ENCODE assay signal across 8 cellular contexts in genomic region chr16:67277999-67278772, GRCh38. TPM values are rescaled to one million over a fixed set of nuclear protein-coding genes. Genes with fewer than 3 reads are reported as not detected.
DNase-seq lines count a peak whose midpoint lies in the region; ATAC-seq and TF ChIP-seq lines count a peak whose summit lies in the region.

No MANE protein-coding gene starts in this region.

- H3K4me3 Mint-ChIP-seq in naive thymus-derived CD4-positive, alpha-beta T cell, result peak overlapping the region; percentile 74 to 90 (median 83)

- CTCF ChIA-PET in naive thymus-derived CD4-positive, alpha-beta T cell (lab: Charles Lee), result no interaction called here

- no peaks in the 10 kb centered on the region for H3K9me3 Mint-ChIP-seq in naive thymus-derived CD4-positive, alpha-beta T cell

- H3K27ac Mint-ChIP-seq in naive thymus-derived CD4-positive, alpha-beta T cell, result peak overlapping the region; percentile 62 to 93 (median 78)

- peaks cover 6 to 26% (median 18%) of the 10 kb centered on the region in 7 donors for H3K4me1 Mint-ChIP-seq in naive thymus-derived CD4-positive, alpha-beta T cell

- peak overlapping the region in 2 of 59 donors; percentile 1 to 43 for H3K27ac ChIP-seq in dorsolateral prefrontal cortex
- peak overlapping the region; percentile 72 for H3K27ac ChIP-seq in naive thymus-derived CD4-positive, alpha-beta T cell (ENCODE audit: low read depth, low read length)

- peaks cover 0 to 9% (median 0%) of the 10 kb centered on the region in 45 donors for H3K27me3 ChIP-seq in dorsolateral prefrontal cortex
- no peaks in the 10 kb centered on the region for H3K27me3 ChIP-seq in naive thymus-derived CD4-positive, alpha-beta T cell (ENCODE audit: control insufficient read depth in 2 of 2, insufficient read depth in 2 of 2, low read length in 2 of 2)

- no peaks in the 10 kb centered on the region for H3K9me3 ChIP-seq in naive thymus-derived CD4-positive, alpha-beta T cell (ENCODE audit: control insufficient read depth in 2 of 3, low read length in 3 of 3)

- intact Hi-C loops in dorsolateral prefrontal cortex (cut with DNase I) (no loop called here), posterior vena cava (cut with DNase I) (no loop called here)
- intact Hi-C loops in naive thymus-derived CD4-positive, alpha-beta T cell (cut with micrococcal nuclease), result loop anchor here (2.0 to 10.0 kb wide), 9 partner anchors 31 to 331 kb away; partner anchors contain the start of genes ATP6V0D1 (in 1 of the 2), FHOD1 (in 1 of the 2), TMEM208 (in 1 of the 2) and ZDHHC1 (in 1 of the 2)

- POLR2A ChIA-PET in naive thymus-derived CD4-positive, alpha-beta T cell (lab: Charles Lee), result interaction anchor here (0.6 kb wide), 1 partner anchor 10 kb away, joined by 3 read pairs; no protein-coding TSS in a partner anchor

- H3K4me1 ChIP-seq in naive thymus-derived CD4-positive, alpha-beta T cell (ENCODE audit: control insufficient read depth in 2 of 2, insufficient read depth in 2 of 2, low read length in 2 of 2), result peaks cover 9 to 27% of the 10 kb centered on the region in 2 donors

- peaks cover 0 to 8% (median 6%) of the 10 kb centered on the region in 5 donors for H3K36me3 Mint-ChIP-seq in naive thymus-derived CD4-positive, alpha-beta T cell

- no peaks in the 10 kb centered on the region for H3K27me3 Mint-ChIP-seq in naive thymus-derived CD4-positive, alpha-beta T cell

- DNase-seq in EL (peak; percentile 87), NB4 (ENCODE audit: low read depth) (peak; percentile 23), dorsolateral prefrontal cortex (no peak), posterior vena cava (ENCODE audit: low spot score) (no peak)
- DNase-seq in naive thymus-derived CD4-positive, alpha-beta T cell, result peak in 1 of 9 donors; percentile 19
- no peak for DNase-seq in stimulated activated CD4-positive, alpha-beta T cell treated with anti-CD3 and anti-CD28 coated beads, Interleukin-4, amount 100 ng/mL, for 1 hour
- DNase-seq in stimulated activated CD4-positive, alpha-beta T cell treated with anti-CD3 and anti-CD28 coated beads, Interleukin-12 subunit alpha, Interleukin-12 subunit beta, amount 100 ng/mL, for 4 hours, result no peak

- H3K4me3 ChIP-seq in NB4 (ENCODE audit: low read depth, low read length), result peak overlapping the region; percentile 65
- H3K4me3 ChIP-seq in dorsolateral prefrontal cortex, result peak overlapping the region in 47 of 59 donors; percentile 28 to 66 (median 49)
- peak overlapping the region; percentile 70 for H3K4me3 ChIP-seq in naive thymus-derived CD4-positive, alpha-beta T cell (ENCODE audit: low read length)

- peaks cover 0 to 11% (median 0%) of the 10 kb centered on the region in 3 experiments for H3K36me3 ChIP-seq in naive thymus-derived CD4-positive, alpha-beta T cell (ENCODE audit: control insufficient read depth in 2 of 3, insufficient read depth in 3 of 3, low read length in 3 of 3)

- no peak for TF ChIP-seq CTCF in NB4 (IDR thresholded peaks at IDR 0.05; ENCODE audit: low read depth, low read length)
- TF ChIP-seq CTCF in dorsolateral prefrontal cortex (IDR thresholded peaks at IDR 0.05 in 54 of 56, conservative IDR thresholded peaks at IDR 0.05 in 2 of 56; ENCODE audit: low read depth in 1 of 56, partially characterized antibody in 56 of 56), result no peak

- no peak for ATAC-seq in naive thymus-derived CD4-positive, alpha-beta T cell
- no peak for ATAC-seq in HG03025 (IDR thresholded peaks at IDR 0.05; ENCODE audit: low FRiP score, unreplicated experiment)

- TF ChIP-seq POLR2A in NB4 (IDR thresholded peaks at IDR 0.05; ENCODE audit: extremely low read depth, insufficient read length), result no peak

RNA-seq across cellular contexts. Expression of gene PLEKHG4, which starts 1.1 kb away (rescaled TPM):
- total RNA-seq in dorsolateral prefrontal cortex (10 to 100 TPM in 3 of 120 experiments, 1 to 10 TPM in 117; 1.2 to 17.6 (median 4.5) TPM), posterior vena cava (1 to 10 TPM; 3.2 to 5.4 TPM)
- total RNA-seq in naive thymus-derived CD4-positive, alpha-beta T cell, result 10 to 100 TPM; 18.9 to 32.3 (median 26.1) TPM
- polyA plus RNA-seq in naive thymus-derived CD4-positive, alpha-beta T cell, result 1 to 10 TPM; 6.2 to 9.1 TPM

RNA-seq across cellular contexts. Expression of gene SLC9A5, which starts 29.4 kb away (rescaled TPM):
- total RNA-seq in dorsolateral prefrontal cortex, result 10 to 100 TPM in 69 of 120 experiments, 1 to 10 TPM in 51; 3.0 to 25.8 (median 10.6) TPM
- 1 to 10 TPM; 1.7 to 3.7 (median 2.2) TPM for total RNA-seq in naive thymus-derived CD4-positive, alpha-beta T cell
- under 1 TPM; 0.11 to 0.18 TPM for polyA plus RNA-seq in naive thymus-derived CD4-positive, alpha-beta T cell
- total RNA-seq in posterior vena cava, result 1 to 10 TPM in 1 of 2 donors, under 1 TPM in 1; 0.57 to 1.1 TPM

RNA-seq across cellular contexts. Expression of gene FHOD1, which starts 30.9 kb away (rescaled TPM):
- total RNA-seq in dorsolateral prefrontal cortex, result 10 to 100 TPM in 102 of 120 experiments, 1 to 10 TPM in 18; 5.4 to 26.6 (median 13.7) TPM
- 10 to 100 TPM; 23.7 to 81.7 (median 35.1) TPM for total RNA-seq in naive thymus-derived CD4-positive, alpha-beta T cell
- polyA plus RNA-seq in naive thymus-derived CD4-positive, alpha-beta T cell, result 1 to 10 TPM; 3.6 to 3.7 TPM
- total RNA-seq in posterior vena cava, result 10 to 100 TPM; 23.8 to 32.9 TPM

RNA-seq across cellular contexts. Expression of gene KCTD19, which starts 48.4 kb away (rescaled TPM):
- 1 to 10 TPM in 13 of 120 experiments, under 1 TPM in 64, not detected in 43; 0.10 to 3.8 (median 0.41) TPM for total RNA-seq in dorsolateral prefrontal cortex
- total RNA-seq in naive thymus-derived CD4-positive, alpha-beta T cell, result under 1 TPM in 2 of 5 experiments, not detected in 3; 0.05 to 0.39 TPM
- polyA plus RNA-seq in naive thymus-derived CD4-positive, alpha-beta T cell, result not detected
- not detected for total RNA-seq in posterior vena cava

RNA-seq across cellular contexts. Expression of gene LRRC36, which starts 48.4 kb away (rescaled TPM):
- total RNA-seq in dorsolateral prefrontal cortex (1 to 10 TPM in 40 of 120 experiments, under 1 TPM in 59, not detected in 21; 0.24 to 6.2 (median 0.89) TPM), posterior vena cava (under 1 TPM in 1 of 2 donors, not detected in 1; 0.56 TPM)
- under 1 TPM in 2 of 5 experiments, not detected in 3; 0.50 to 0.56 TPM for total RNA-seq in naive thymus-derived CD4-positive, alpha-beta T cell
- polyA plus RNA-seq in naive thymus-derived CD4-positive, alpha-beta T cell, result not detected

Comparison
In these comparisons a context has a peak if more than half of its experiments do, and no peak if none do; other contexts are left out.
1. DNase-seq: peak in EL (single experiment) and NB4 (single experiment); none in dorsolateral prefrontal cortex (0 of 10), stimulated activated CD4-positive, alpha-beta T cell treated with anti-CD3 and anti-CD28 coated beads, Interleukin-4, amount 100 ng/mL, for 1 hour (single experiment), stimulated activated CD4-positive, alpha-beta T cell treated with anti-CD3 and anti-CD28 coated beads, Interleukin-12 subunit alpha, Interleukin-12 subunit beta, amount 100 ng/mL, for 4 hours (single experiment) and posterior vena cava (single experiment).
2. intact Hi-C loops: an anchor here in naive thymus-derived CD4-positive, alpha-beta T cell (2.0 to 10.0 kb wide); none called in dorsolateral prefrontal cortex and posterior vena cava.
3. Peak in every context shown above with its lines, with median percentiles within 50 percentile points of each other: H3K4me3 ChIP-seq.